ENCODE assay signal across 26 cellular contexts in genomic region chr1:34747638-34747941, GRCh38. TPM values are rescaled to one million over a fixed set of nuclear protein-coding genes. Genes with fewer than 3 reads are reported as not detected.
"Had no signal": no experiment of that assay in that cellular context is flagged by ENCODE, and none has a peak within 500 bp of the region (broad histone marks: within the 10 kb centered on the region; RNA-seq: fewer than 3 reads in every experiment).

No MANE protein-coding gene starts in this region.

- H3K27ac ChIP-seq: RWPE1 had no signal

- ATAC-seq: Panc1, PC-3 had no signal

- H3K4me2 ChIP-seq: SK-N-SH had no signal

- DNase-seq: KBM-7, MV-4-11, NCI-H1048, NCI-H1105, NCI-H1436 treated with DMSO at 0.1 percent for 48 hours, NCI-H1694, NCI-H187 treated with DMSO at 0.1 percent for 48 hours, NCI-H2029 treated with DMSO at 0.1 percent for 48 hours, NCI-H2171, NCI-H226, NCI-H446, NCI-H510A, NCI-H524 treated with DMSO at 0.1 percent for 48 hours, NCI-H69, NCI-H774, PC-3, SHP77, SK-N-SH, SW 1271 had no signal

- H3K9me3 ChIP-seq: SK-N-SH had no signal

- H3K9ac ChIP-seq: SK-N-SH had no signal

RNA-seq across cellular contexts. Expression of gene GJB5, which starts 7.3 kb away (rescaled TPM):
- total RNA-seq: HT-29, LHCN-M2, OCI-LY7, SK-MEL-5 had no signal
- polyA plus RNA-seq: SK-N-SH had no signal

RNA-seq across cellular contexts. Expression of gene GJB4, which starts 11.9 kb away (rescaled TPM):
- total RNA-seq: LHCN-M2, OCI-LY7, PC-3, SK-MEL-5 had no signal
- polyA plus RNA-seq: SK-N-SH had no signal

RNA-seq across cellular contexts. Expression of gene GJB3, which starts 33.4 kb away (rescaled TPM):
- total RNA-seq: LHCN-M2, OCI-LY7, SK-MEL-5 had no signal
- polyA plus RNA-seq: SK-N-SH had no signal

RNA-seq across cellular contexts. Expression of gene GJA4, which starts 45.2 kb away (rescaled TPM):
- total RNA-seq: HT-29, LHCN-M2, MCF 10A, OCI-LY7, PC-3, SK-MEL-5 had no signal
- polyA plus RNA-seq: SK-N-SH had no signal
